In genomic region chr5:114658179-114658578, GRCh38 we compare ENCODE assay signal across 17 cellular contexts.
DNase-seq lines count a peak whose midpoint lies in the region; ATAC-seq, FAIRE-seq and TF ChIP-seq lines count a peak whose summit lies in the region.
"Had no signal": no experiment of that assay in that cellular context is flagged by ENCODE, and none has a peak within 500 bp of the region (broad histone marks: within the 10 kb centered on the region; RNA-seq: fewer than 3 reads in every experiment).

No MANE protein-coding gene starts in this region.

- peak overlapping the region; percentile 48; the same call in 1 of the 2 replicates for H3K27ac Mint-ChIP-seq in HFFc6
- H3K27ac Mint-ChIP-seq: CD8-positive, alpha-beta T cell had no signal

- H3K4me3 ChIP-seq in brain microvascular endothelial cell (ENCODE audit: low read depth, low read length) (no peak overlapping the region), lower lobe of right lung (no peak overlapping the region)
- H3K4me3 ChIP-seq: HAP-1 had no signal

- in situ Hi-C loops in brain microvascular endothelial cell (cut with HindIII; ENCODE audit: low pct_ligation_motif_present, low sequenced_read_pairs) = no loop called here
- in situ Hi-C loops in ACHN (cut with HindIII; ENCODE audit: low pct_ligation_motif_present, low pct_unique_long_range_greater_than_20kb, low sequenced_read_pairs) = no loop called here

- DNase-seq in HFFc6 (peak; percentile 1), brain microvascular endothelial cell (peak; percentile 2), lower lobe of right lung (no peak), urothelium cell line (ENCODE audit: low spot score) (peak; percentile 43), GF-D8 (lab: John Stamatoyannopoulos, UW) (no peak), ACHN (no peak), NCI-H2171 (lab: John Stamatoyannopoulos, UW) (no peak)
- DNase-seq: CD8-positive, alpha-beta T cell; KG1; NCI-H1105 treated with DMSO at 0.1 percent for 48 hours; NCI-H187; NCI-H510A; NCI-H82; SHP77 had no signal

- H3K36me3 ChIP-seq in brain microvascular endothelial cell (replicated peaks) (no peaks in the 10 kb centered on the region), lower lobe of right lung (no peaks in the 10 kb centered on the region)
- H3K36me3 ChIP-seq: HAP-1 had no signal

- no peaks in the 10 kb centered on the region; the same call in none of the 2 replicates for H3K27me3 Mint-ChIP-seq in HFFc6 (ENCODE audit: insufficient read depth)

- H3K27me3 ChIP-seq in brain microvascular endothelial cell (replicated peaks) (no peaks in the 10 kb centered on the region), lower lobe of right lung (ENCODE audit: low read depth) (no peaks in the 10 kb centered on the region)

- no peaks in the 10 kb centered on the region for H3K4me1 Mint-ChIP-seq in HFFc6 (ENCODE audit: low read depth)

- no peak overlapping the region; the same call in 1 of the 2 replicates for H3K4me3 Mint-ChIP-seq in HFFc6
- H3K4me3 Mint-ChIP-seq: CD8-positive, alpha-beta T cell had no signal

- ATAC-seq in lower lobe of right lung = peak; percentile 87 to 88
- ATAC-seq: CD8-positive, alpha-beta T cell had no signal

- no peak for FAIRE-seq in urothelium cell line (lab: Jason Lieb, UNC)
- FAIRE-seq: GM18507, RCC 7860 had no signal

- H3K27ac ChIP-seq in brain microvascular endothelial cell (no peak overlapping the region), lower lobe of right lung (peak overlapping the region; percentile 43)

- intact Hi-C loops in lower lobe of right lung (cut with DNase I) = no loop called here

- TF ChIP-seq CTCF in HFFc6 (IDR thresholded peaks at IDR 0.05) = no peak
- no peak for TF ChIP-seq CTCF in brain microvascular endothelial cell (IDR thresholded peaks at IDR 0.05; ENCODE audit: low read depth, low read length, missing control alignments)
- no peak for TF ChIP-seq CTCF in lower lobe of right lung (IDR thresholded peaks at IDR 0.05)

- no peaks in the 10 kb centered on the region for H3K4me1 ChIP-seq in lower lobe of right lung
- H3K4me1 ChIP-seq: HAP-1 had no signal

- H3K9me3 Mint-ChIP-seq in HFFc6 = peaks cover 33% of the 10 kb centered on the region

- no peaks in the 10 kb centered on the region for H3K9me3 ChIP-seq in lower lobe of right lung
- H3K9me3 ChIP-seq: HAP-1 had no signal

- H3K36me3 Mint-ChIP-seq in HFFc6 (ENCODE audit: low read depth) = no peaks in the 10 kb centered on the region
- H3K36me3 Mint-ChIP-seq: CD8-positive, alpha-beta T cell had no signal

Comparison
In these comparisons a context has a peak if more than half of its experiments do, and no peak if none do; other contexts are left out.
1. DNase-seq: peak in HFFc6 (single experiment), brain microvascular endothelial cell (single experiment) and urothelium cell line (single experiment); none in lower lobe of right lung (single experiment), GF-D8 (single experiment), ACHN (single experiment) and NCI-H2171 (single experiment).